In genomic region chr13:91054902-91055301, GRCh38 we compare ENCODE assay signal across 27 cellular contexts.
"Had no signal": no experiment of that assay in that cellular context is flagged by ENCODE, and none has a peak within 500 bp of the region (broad histone marks: within the 10 kb centered on the region; RNA-seq: fewer than 3 reads in every experiment).

No MANE protein-coding gene starts in this region.

- DNase-seq: stimulated activated CD4-positive, alpha-beta T cell treated with anti-CD3 and anti-CD28 coated beads, Interleukin-2, amount 100 ng/mL, for 48 hours; stimulated activated CD4-positive, alpha-beta T cell treated with anti-CD3 and anti-CD28 coated beads, Interleukin-4, amount 100 ng/mL, for 1 hour; stimulated activated CD4-positive, alpha-beta T cell treated with anti-CD3 and anti-CD28 coated beads, Interleukin-4, amount 100 ng/mL, for 24 hours; stimulated activated CD4-positive, alpha-beta T cell treated with anti-CD3 and anti-CD28 coated beads, Interleukin-4, amount 100 ng/mL, for 4 hours; stimulated activated CD8-positive, alpha-beta memory T cell treated with anti-CD3 and anti-CD28 coated beads, Interleukin-4, amount 100 ng/mL, for 48 hours; stimulated activated naive B cell treated with anti-CD40 and anti-IgM and Interleukin-4, amounts not matched to agents 10 μg/mL and 1 μg/mL and 100 μg/mL, for 72 hours; stimulated activated naive CD4-positive, alpha-beta T cell; stimulated activated naive CD4-positive, alpha-beta T cell treated with Interleukin-2 at 50 U/mL for 16 hours; stimulated activated naive CD8-positive, alpha-beta T cell treated with anti-CD3 and anti-CD28 coated beads, Interleukin-15, amount 100 ng/mL, for 72 hours; stimulated activated naive CD8-positive, alpha-beta T cell treated with anti-CD3 and anti-CD28 coated beads, Interleukin-15, Interleukin-2, amounts not matched to agents 100 U/mL and 50 U/mL, for 24 hours; stomach; substantia nigra; testis; thyroid gland; tibial artery; transverse colon; trophoblast cell; upper lobe of left lung; upper lobe of right lung; uterus had no signal

- ATAC-seq: stimulated activated effector memory CD8-positive, alpha-beta T cell treated with anti-CD3 and anti-CD28 coated beads, Interleukin-12 subunit alpha, Interleukin-12 subunit beta, amount 100 ng/mL, for 72 hours; stimulated activated memory B cell treated with anti-CD40 and anti-IgM and Interleukin-4, amounts not matched to agents 10 μg/mL and 1 μg/mL and 100 μg/mL, for 72 hours; stimulated activated naive B cell treated with anti-CD40 and anti-IgM and Interleukin-4, amounts not matched to agents 10 μg/mL and 1 μg/mL and 100 μg/mL, for 72 hours; stimulated activated naive CD8-positive, alpha-beta T cell treated with anti-CD3 and anti-CD28 coated beads, Interleukin-15, amount 100 ng/mL, for 72 hours; stimulated activated naive CD8-positive, alpha-beta T cell treated with anti-CD3 and anti-CD28 coated beads, Interleukin-15, Interleukin-2, amounts not matched to agents 100 U/mL and 50 U/mL, for 24 hours; upper lobe of right lung had no signal

- H3K27me3 ChIP-seq: stomach, suprapubic skin, testis, thyroid gland, tibial artery, tibial nerve, transverse colon, upper lobe of left lung, upper lobe of right lung, uterus, vagina had no signal

- H3K36me3 ChIP-seq: stomach, suprapubic skin, thoracic aorta, thyroid gland, tibial artery, tibial nerve, transverse colon, upper lobe of left lung, upper lobe of right lung, uterus, vagina had no signal

- FAIRE-seq: urothelium cell line had no signal

- H3K4me1 ChIP-seq: stomach, suprapubic skin, testis, thyroid gland, tibial artery, tibial nerve, transverse colon, upper lobe of left lung, upper lobe of right lung, uterus, vagina had no signal

- H3K9me3 ChIP-seq: suprapubic skin, testis, thoracic aorta, thyroid gland, transverse colon, upper lobe of left lung, upper lobe of right lung, vagina had no signal

- H3K4me3 ChIP-seq: stomach, suprapubic skin, testis, thoracic aorta, thyroid gland, tibial artery, tibial nerve, transverse colon, upper lobe of left lung, upper lobe of right lung, uterus, vagina had no signal

- H3K27ac ChIP-seq: stomach, suprapubic skin, testis, thoracic aorta, thyroid gland, tibial artery, tibial nerve, transverse colon, upper lobe of left lung, upper lobe of right lung, uterus, vagina had no signal
